In the genomic region with DNA sequence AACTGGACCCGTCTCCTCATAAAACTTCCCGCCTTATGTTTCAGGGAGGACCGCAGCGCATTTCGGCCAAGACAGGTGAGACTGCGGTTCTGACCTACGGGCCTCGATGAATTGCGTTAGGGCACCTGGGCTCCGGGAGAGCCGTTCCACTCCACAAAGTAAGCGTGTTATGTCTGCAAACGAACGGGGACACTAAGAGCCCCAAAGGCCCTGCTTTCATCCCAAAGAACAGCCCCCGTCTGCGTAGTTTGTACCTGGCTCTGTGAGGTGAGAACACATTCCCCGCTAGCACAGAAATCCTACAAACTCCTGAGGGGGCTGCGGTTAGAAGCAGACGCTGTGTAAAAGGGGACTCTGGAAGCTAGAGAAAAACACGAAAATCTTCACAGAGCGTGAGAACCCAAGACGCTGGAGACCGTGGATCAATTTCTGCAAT, we compare ENCODE assay signal across 9 cellular contexts. TPM values are rescaled to one million over a fixed set of nuclear protein-coding genes. Genes with fewer than 3 reads are reported as not detected.
A peak's percentile ranks its signal among the peaks of the same experiment; 100 is the strongest.
DNase-seq lines count a peak whose midpoint lies in the region; ATAC-seq and TF ChIP-seq lines count a peak whose summit lies in the region.
"Had no signal": no experiment of that assay in that cellular context is flagged by ENCODE, and none has a peak within 500 bp of the region (broad histone marks: within the 10 kb centered on the region; RNA-seq: fewer than 3 reads in every experiment).

No MANE protein-coding gene starts in this region.

- peak overlapping the region; percentile 57 for H3K4me3 ChIP-seq in GM12865 (ENCODE audit: low read depth, low read length)
- peak overlapping the region; percentile 71 for H3K4me3 ChIP-seq in endodermal cell (ENCODE audit: low read length)
- H3K4me3 ChIP-seq in rectal smooth muscle tissue (ENCODE audit: low read length), result peak overlapping the region; percentile 17

- H3K36me3 ChIP-seq in endodermal cell (ENCODE audit: control insufficient read depth, insufficient read depth, low read length), result no peaks in the 10 kb centered on the region
- H3K36me3 ChIP-seq in rectal smooth muscle tissue (ENCODE audit: control insufficient read depth, insufficient read depth, low read length), result no peaks in the 10 kb centered on the region

- ATAC-seq in HG03442 (IDR thresholded peaks at IDR 0.05; ENCODE audit: unreplicated experiment) (no peak), GM19395 (IDR thresholded peaks at IDR 0.05; ENCODE audit: unreplicated experiment) (no peak)

- H3K4me1 ChIP-seq in endodermal cell (ENCODE audit: control insufficient read depth, insufficient read depth, low read length) (no peaks in the 10 kb centered on the region), rectal smooth muscle tissue (ENCODE audit: control insufficient read depth, insufficient read depth, low read length) (no peaks in the 10 kb centered on the region)

- H3K9me3 Mint-ChIP-seq in T-helper 2 cell treated with Interferon-gamma antibody and Interleukin-4, amounts not matched to agents 5 μg/mL and 100 μg/mL, for 36 hours, result no peaks in the 10 kb centered on the region
- no peaks in the 10 kb centered on the region for H3K9me3 Mint-ChIP-seq in endodermal cell

- no peaks in the 10 kb centered on the region for H3K36me3 Mint-ChIP-seq in T-helper 2 cell treated with Interferon-gamma antibody and Interleukin-4, amounts not matched to agents 5 μg/mL and 100 μg/mL, for 36 hours (ENCODE audit: low read depth)
- no peaks in the 10 kb centered on the region for H3K36me3 Mint-ChIP-seq in endodermal cell (ENCODE audit: low read depth)

- no peaks in the 10 kb centered on the region for H3K9me3 ChIP-seq in endodermal cell (ENCODE audit: control insufficient read depth, low read length)

- DNase-seq in GM12865 (ENCODE audit: low read depth) (no peak), endodermal cell (no peak), T-helper 9 cell (no peak), NCI-H2081 treated with DMSO at 0.1 percent for 48 hours (lab: John Stamatoyannopoulos, UW) (no peak)
- no peak for DNase-seq in T-helper 2 cell treated with Interferon-gamma antibody and Interleukin-4, amounts not matched to agents 5 μg/mL and 100 μg/mL, for 36 hours (ENCODE audit: low spot score)

- peak overlapping the region; percentile 97 for H3K27ac Mint-ChIP-seq in T-helper 2 cell treated with Interferon-gamma antibody and Interleukin-4, amounts not matched to agents 5 μg/mL and 100 μg/mL, for 36 hours
- H3K27ac Mint-ChIP-seq in endodermal cell, result peak overlapping the region; percentile 100

- TF ChIP-seq CTCF in GM12865 (IDR thresholded peaks at IDR 0.05; ENCODE audit: insufficient read depth, low read depth, low read length, missing control alignments), result no peak
- no peak for TF ChIP-seq CTCF in endodermal cell (conservative IDR thresholded peaks at IDR 0.05)

- H3K4me3 Mint-ChIP-seq in T-helper 2 cell treated with Interferon-gamma antibody and Interleukin-4, amounts not matched to agents 5 μg/mL and 100 μg/mL, for 36 hours, result peak overlapping the region; percentile 92
- H3K4me3 Mint-ChIP-seq in endodermal cell, result peak overlapping the region; percentile 64

- peaks cover 27% of the 10 kb centered on the region for H3K4me1 Mint-ChIP-seq in T-helper 2 cell treated with Interferon-gamma antibody and Interleukin-4, amounts not matched to agents 5 μg/mL and 100 μg/mL, for 36 hours (ENCODE audit: low read depth)
- H3K4me1 Mint-ChIP-seq in endodermal cell, result peaks cover 18% of the 10 kb centered on the region

- H3K27me3 Mint-ChIP-seq in T-helper 2 cell treated with Interferon-gamma antibody and Interleukin-4, amounts not matched to agents 5 μg/mL and 100 μg/mL, for 36 hours (ENCODE audit: low read depth), result peaks cover 6% of the 10 kb centered on the region
- no peaks in the 10 kb centered on the region for H3K27me3 Mint-ChIP-seq in endodermal cell (ENCODE audit: insufficient read depth)

- no peaks in the 10 kb centered on the region for H3K27me3 ChIP-seq in endodermal cell (ENCODE audit: control insufficient read depth, insufficient read depth, low read length, poor library complexity, severe bottlenecking)
- no peaks in the 10 kb centered on the region for H3K27me3 ChIP-seq in rectal smooth muscle tissue (ENCODE audit: control insufficient read depth, insufficient read depth, low read length)

- 30 to 45% methylated on average over 18 to 23 of the region's 23 CpGs for WGBS in endodermal cell (ENCODE audit: insufficient coverage in 1 of 2, insufficient read length in 1 of 2), 2 experiments

- H3K9ac ChIP-seq in endodermal cell (ENCODE audit: extremely low read depth, low read length, poor library complexity, severe bottlenecking), result peak overlapping the region; percentile 81
- H3K9ac ChIP-seq in rectal smooth muscle tissue (ENCODE audit: low read length), result no peak overlapping the region

- peak overlapping the region; percentile 97 for H3K27ac ChIP-seq in endodermal cell (ENCODE audit: low read depth, low read length)
- H3K27ac ChIP-seq in rectal smooth muscle tissue (ENCODE audit: low read depth, low read length), result peak overlapping the region; percentile 65

RNA-seq across cellular contexts. Expression of gene PPIAL4F, which starts 41.6 kb away (rescaled TPM):
- total RNA-seq in endodermal cell, result not detected
- not detected for polyA plus RNA-seq in endodermal cell (2013, experiment 1 of 2)
- not detected for polyA plus RNA-seq in endodermal cell (2013, experiment 2 of 2)
- total RNA-seq: kidney epithelial cell had no signal

Comparison
In these comparisons a context has a peak if more than half of its experiments do, and no peak if none do; other contexts are left out.
1. H3K4me3 ChIP-seq: peak in every context shown above with its lines; median percentile 71 in endodermal cell; 57 in GM12865; 17 in rectal smooth muscle tissue.